Comparison of ENCODE assay signal across 8 cellular contexts in genomic region chr18:32049393-32050161, GRCh38. TPM values are rescaled to one million over a fixed set of nuclear protein-coding genes. Genes with fewer than 3 reads are reported as not detected.
DNase-seq lines count a peak whose midpoint lies in the region; ATAC-seq lines count a peak whose summit lies in the region.

No MANE protein-coding gene starts in this region.

- intact Hi-C loops in activated CD4-positive, alpha-beta memory T cell treated with anti-CD3 and anti-CD28 coated beads for 36 hours (cut with micrococcal nuclease), result loop anchor here (1.0 to 10.0 kb wide), 7 partner anchors 8 to 395 kb away; partner anchors contain the start of genes RNF125 and TRAPPC8
- intact Hi-C loops in left cardiac atrium (cut with DNase I), result no loop called here

- no peaks in the 10 kb centered on the region for H3K27me3 ChIP-seq in CD4-positive, CD25-positive, alpha-beta regulatory T cell (ENCODE audit: control insufficient read depth, insufficient read depth, low read length)

- peaks cover 0 to 2% (median 0%) of the 10 kb centered on the region in 7 donors for H3K9me3 Mint-ChIP-seq in CD4-positive, CD25-positive, alpha-beta regulatory T cell
- H3K9me3 Mint-ChIP-seq in activated CD4-positive, alpha-beta memory T cell treated with anti-CD3 and anti-CD28 coated beads for 36 hours, result no peaks in the 10 kb centered on the region

- H3K36me3 Mint-ChIP-seq in CD4-positive, CD25-positive, alpha-beta regulatory T cell, result peaks cover 31% of the 10 kb centered on the region
- peaks cover 37% of the 10 kb centered on the region for H3K36me3 Mint-ChIP-seq in activated CD4-positive, alpha-beta memory T cell treated with anti-CD3 and anti-CD28 coated beads for 36 hours

- no peaks in the 10 kb centered on the region for H3K9me3 ChIP-seq in CD4-positive, CD25-positive, alpha-beta regulatory T cell (ENCODE audit: control insufficient read depth in 2 of 2, low read length in 2 of 2)

- peaks cover 20 to 43% (median 34%) of the 10 kb centered on the region in 4 donors for H3K4me1 Mint-ChIP-seq in CD4-positive, CD25-positive, alpha-beta regulatory T cell
- H3K4me1 Mint-ChIP-seq in activated CD4-positive, alpha-beta memory T cell treated with anti-CD3 and anti-CD28 coated beads for 36 hours (ENCODE audit: low read depth), result peaks cover 42% of the 10 kb centered on the region

- peak overlapping the region; percentile 62 for H3K27ac ChIP-seq in CD4-positive, CD25-positive, alpha-beta regulatory T cell (ENCODE audit: insufficient read depth, low read length, poor library complexity, severe bottlenecking)

- DNase-seq in CD4-positive, CD25-positive, alpha-beta regulatory T cell, result peak in 2 of 3 donors; percentile 15 to 64
- peak; percentile 76 for DNase-seq in activated CD4-positive, alpha-beta memory T cell treated with anti-CD3 and anti-CD28 coated beads for 36 hours
- DNase-seq in left cardiac atrium (peak; percentile 43), SHP77 (lab: John Stamatoyannopoulos, UW) (no peak)
- DNase-seq in stimulated activated CD8-positive, alpha-beta memory T cell treated with anti-CD3 and anti-CD28 coated beads, Interleukin-15, amount 100 ng/mL, for 4 hours (ENCODE audit: low read depth in 2 of 2), result peak; percentile 8 to 16

- peaks cover 54% of the 10 kb centered on the region for H3K36me3 ChIP-seq in CD4-positive, CD25-positive, alpha-beta regulatory T cell (ENCODE audit: control insufficient read depth, insufficient read depth, low read length)

- POLR2A ChIA-PET in activated CD4-positive, alpha-beta memory T cell treated with anti-CD3 and anti-CD28 coated beads for 36 hours (lab: Charles Lee), result interaction anchor here (0.7 to 3.8 kb wide), 8 partner anchors 9 to 42 kb away, joined by 3 to 36 read pairs (median 9); partner anchors contain the start of genes RNF125 and RNF138

- no peaks in the 10 kb centered on the region for H3K27me3 Mint-ChIP-seq in CD4-positive, CD25-positive, alpha-beta regulatory T cell
- H3K27me3 Mint-ChIP-seq in activated CD4-positive, alpha-beta memory T cell treated with anti-CD3 and anti-CD28 coated beads for 36 hours, result no peaks in the 10 kb centered on the region

- peak overlapping the region in 3 of 4 donors; percentile 17 to 73 (median 34) for H3K4me3 Mint-ChIP-seq in CD4-positive, CD25-positive, alpha-beta regulatory T cell
- peak overlapping the region; percentile 38 for H3K4me3 Mint-ChIP-seq in activated CD4-positive, alpha-beta memory T cell treated with anti-CD3 and anti-CD28 coated beads for 36 hours

- peaks cover 26% of the 10 kb centered on the region for H3K4me1 ChIP-seq in CD4-positive, CD25-positive, alpha-beta regulatory T cell (ENCODE audit: control insufficient read depth, insufficient read depth, low read length, poor library complexity, severe bottlenecking)

- ATAC-seq in CD4-positive, CD25-positive, alpha-beta regulatory T cell (ENCODE audit: low read depth in 2 of 2), result peak; percentile 55 to 66
- ATAC-seq in HG03095 (IDR thresholded peaks at IDR 0.05; ENCODE audit: unreplicated experiment) (peak; percentile 59), left cardiac atrium (peak; percentile 72 to 76), HG02852 (IDR thresholded peaks at IDR 0.05; ENCODE audit: unreplicated experiment) (no peak), GM19324 (IDR thresholded peaks at IDR 0.05; ENCODE audit: low FRiP score, unreplicated experiment) (no peak)

- CTCF ChIA-PET in activated CD4-positive, alpha-beta memory T cell treated with anti-CD3 and anti-CD28 coated beads for 36 hours (lab: Charles Lee), result interaction anchor here (1.0 to 2.1 kb wide), 8 partner anchors 9 to 30 kb away, joined by 3 to 11 read pairs (median 6); partner anchors contain the start of gene RNF125

- H3K4me3 ChIP-seq in CD4-positive, CD25-positive, alpha-beta regulatory T cell (ENCODE audit: low read depth, low read length), result peak overlapping the region; percentile 57

- H3K27ac Mint-ChIP-seq in CD4-positive, CD25-positive, alpha-beta regulatory T cell, result peak overlapping the region; percentile 89 to 98 (median 95)
- peak overlapping the region; percentile 91 for H3K27ac Mint-ChIP-seq in activated CD4-positive, alpha-beta memory T cell treated with anti-CD3 and anti-CD28 coated beads for 36 hours

RNA-seq across cellular contexts. Expression of gene RNF125, which starts 31.0 kb away (rescaled TPM):
- total RNA-seq in CD4-positive, CD25-positive, alpha-beta regulatory T cell, result 81.7 TPM
- polyA plus RNA-seq in CD4-positive, CD25-positive, alpha-beta regulatory T cell, result 10 to 100 TPM; 50.6 to 70.6 (median 61.5) TPM
- 10 to 100 TPM; 36.8 to 37.6 TPM for total RNA-seq in activated CD4-positive, alpha-beta memory T cell treated with anti-CD3 and anti-CD28 coated beads for 36 hours
- total RNA-seq in left cardiac atrium, result 1 to 10 TPM; 3.5 to 5.1 TPM

RNA-seq across cellular contexts. Expression of gene RNF138, which starts 42.1 kb away (rescaled TPM):
- 94.8 TPM for total RNA-seq in CD4-positive, CD25-positive, alpha-beta regulatory T cell
- polyA plus RNA-seq in CD4-positive, CD25-positive, alpha-beta regulatory T cell, result 10 to 100 TPM; 62.1 to 92.9 (median 86.2) TPM
- total RNA-seq in activated CD4-positive, alpha-beta memory T cell treated with anti-CD3 and anti-CD28 coated beads for 36 hours, result 10 to 100 TPM; 83.7 to 88.3 TPM
- 10 to 100 TPM; 12.4 to 17.2 TPM for total RNA-seq in left cardiac atrium

Comparison
In these comparisons a context has a peak if more than half of its experiments do, and no peak if none do; other contexts are left out.
1. ATAC-seq: peak in CD4-positive, CD25-positive, alpha-beta regulatory T cell (2 of 2), HG03095 (single experiment) and left cardiac atrium (2 of 2); none in HG02852 (single experiment) and GM19324 (single experiment).
2. DNase-seq: peak in CD4-positive, CD25-positive, alpha-beta regulatory T cell (2 of 3), activated CD4-positive, alpha-beta memory T cell treated with anti-CD3 and anti-CD28 coated beads for 36 hours (single experiment), left cardiac atrium (single experiment) and stimulated activated CD8-positive, alpha-beta memory T cell treated with anti-CD3 and anti-CD28 coated beads, Interleukin-15, amount 100 ng/mL, for 4 hours (2 of 2); none in SHP77 (0 of 2).
3. RNA of gene RNF125, which starts 31.0 kb away (total RNA-seq): 81.7 TPM in CD4-positive, CD25-positive, alpha-beta regulatory T cell (single experiment) and 36.8 to 37.6 TPM in activated CD4-positive, alpha-beta memory T cell treated with anti-CD3 and anti-CD28 coated beads for 36 hours; 3.5 to 5.1 TPM in left cardiac atrium; every median in the first group is over 4 times any median in the second.